In the genomic region with DNA sequence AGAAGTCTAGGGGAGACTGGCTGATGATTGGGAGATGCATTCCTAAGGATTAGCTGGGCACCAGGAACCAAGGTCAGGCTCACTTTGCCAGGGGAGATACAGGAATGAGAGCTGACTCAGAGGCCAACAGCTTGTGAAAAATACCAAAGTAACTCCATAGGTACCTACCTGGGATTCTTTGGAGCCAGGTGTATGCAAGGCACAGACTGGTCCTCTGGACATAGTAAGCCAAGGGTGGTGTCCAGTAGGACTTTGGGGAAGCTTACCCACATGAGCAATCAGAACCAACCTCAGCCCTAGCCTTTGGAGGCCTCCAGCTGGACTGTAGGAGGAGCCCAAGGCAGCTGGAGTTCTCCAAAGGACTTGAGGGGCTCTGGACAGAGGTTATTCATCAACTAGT, we compare ENCODE assay signal across 34 cellular contexts. TPM values are rescaled to one million over a fixed set of nuclear protein-coding genes. Genes with fewer than 3 reads are reported as not detected.
"Had no signal": no experiment of that assay in that cellular context is flagged by ENCODE, and none has a peak within 500 bp of the region (broad histone marks: within the 10 kb centered on the region; RNA-seq: fewer than 3 reads in every experiment).

No MANE protein-coding gene starts in this region.

- H3K4me3 Mint-ChIP-seq: activated B cell treated with CpG ODN at 0.5 μM for 24 hours; activated CD4-positive, alpha-beta memory T cell treated with anti-CD3 and anti-CD28 coated beads for 36 hours; activated CD4-positive, alpha-beta T cell treated with anti-CD3 and anti-CD28 coated beads, Interleukin-2, amount 10 ng/mL, durations not matched to agents 24 days and 14 days; activated CD8-positive, alpha-beta T cell treated with anti-CD3 and anti-CD28 coated beads for 36 hours; activated naive CD4-positive, alpha-beta T cell treated with anti-CD3 and anti-CD28 coated beads, Interleukin-2, amount 10 ng/mL, durations not matched to agents 7 days and 5 days; activated naive CD4-positive, alpha-beta T cell treated with anti-CD3 and anti-CD28 coated beads, Interleukin-2, amount 50 U/mL, for 24 hours; activated naive CD8-positive, alpha-beta T cell; activated naive CD8-positive, alpha-beta T cell treated with anti-CD3 and anti-CD28 coated beads, Interleukin-2, amount 10 ng/mL, durations not matched to agents 7 days and 5 days; activated naive CD8-positive, alpha-beta T cell treated with anti-CD3 and anti-CD28 coated beads, Interleukin-2, amount 50 U/mL, for 24 hours; activated T-cell treated with anti-CD3 and anti-CD28 coated beads, Interleukin-2, amount 50 U/mL, for 4 hours; activated T-cell treated with anti-CD3 and anti-CD28 coated beads, Interleukin-2, amount 50 U/mL, for 72 hours; activated T-helper 1 cell treated with anti-CD3 and anti-CD28 coated beads, Interleukin-12 subunit alpha, Interleukin-12 subunit beta, Interleukin-2, Interleukin-4 antibody, amounts not matched to agents 30 ng/mL and 10 ng/mL and 1 ng/mL, durations not matched to agents 14 hours and 24 hours and 36 hours; activated T-helper 17 cell treated with anti-CD3 and anti-CD28 coated beads, Interleukin-2, amount 50 U/mL, for 72 hours; brain; T-helper 1 cell treated with Interleukin-12 subunit alpha and Interleukin-12 subunit beta and Interleukin-4 antibody, amounts not matched to agents 30 μg/mL and 1 μg/mL, for 36 hours; T-helper 2 cell treated with Interferon-gamma antibody and Interleukin-4, amounts not matched to agents 5 μg/mL and 100 μg/mL, for 36 hours had no signal

- H3K27me3 Mint-ChIP-seq: activated B cell treated with CpG ODN at 0.5 μM for 24 hours; activated CD4-positive, alpha-beta memory T cell treated with anti-CD3 and anti-CD28 coated beads for 36 hours; activated naive CD4-positive, alpha-beta T cell treated with anti-CD3 and anti-CD28 coated beads, Interleukin-2, amount 50 U/mL, for 24 hours; activated naive CD8-positive, alpha-beta T cell; activated naive CD8-positive, alpha-beta T cell treated with anti-CD3 and anti-CD28 coated beads, Interleukin-2, amount 10 ng/mL, durations not matched to agents 7 days and 5 days; activated naive CD8-positive, alpha-beta T cell treated with anti-CD3 and anti-CD28 coated beads, Interleukin-2, amount 50 U/mL, for 24 hours; activated T-helper 17 cell treated with anti-CD3 and anti-CD28 coated beads, Interleukin-2, amount 50 U/mL, for 72 hours; brain had no signal

- H3K9me3 ChIP-seq: ascending aorta had no signal

- H3K36me3 ChIP-seq: ascending aorta, WERI-Rb-1 had no signal

- H3K36me3 Mint-ChIP-seq: activated CD4-positive, alpha-beta memory T cell treated with anti-CD3 and anti-CD28 coated beads for 36 hours; activated naive CD4-positive, alpha-beta T cell treated with anti-CD3 and anti-CD28 coated beads, Interleukin-2, amount 10 ng/mL, durations not matched to agents 7 days and 5 days; activated naive CD4-positive, alpha-beta T cell treated with anti-CD3 and anti-CD28 coated beads, Interleukin-2, amount 50 U/mL, for 24 hours; brain had no signal

- H3K9me3 Mint-ChIP-seq: activated CD4-positive, alpha-beta T cell treated with anti-CD3 and anti-CD28 coated beads, Interleukin-2, amount 10 ng/mL, durations not matched to agents 24 days and 14 days; activated naive CD4-positive, alpha-beta T cell treated with anti-CD3 and anti-CD28 coated beads, Interleukin-2, amount 10 ng/mL, durations not matched to agents 7 days and 5 days; activated naive CD4-positive, alpha-beta T cell treated with anti-CD3 and anti-CD28 coated beads, Interleukin-2, amount 50 U/mL, for 24 hours; activated T-helper 17 cell treated with anti-CD3 and anti-CD28 coated beads, Interleukin-2, amount 50 U/mL, for 72 hours; T-helper 2 cell treated with Interferon-gamma antibody and Interleukin-4, amounts not matched to agents 5 μg/mL and 100 μg/mL, for 36 hours had no signal

- H3K4me3 ChIP-seq: ascending aorta had no signal

- H3K27ac Mint-ChIP-seq: activated B cell treated with CpG ODN at 0.5 μM for 24 hours; activated CD4-positive, alpha-beta memory T cell treated with anti-CD3 and anti-CD28 coated beads for 36 hours; activated CD4-positive, alpha-beta T cell treated with anti-CD3 and anti-CD28 coated beads, Interleukin-2, amount 10 ng/mL, durations not matched to agents 24 days and 14 days; activated CD8-positive, alpha-beta T cell treated with anti-CD3 and anti-CD28 coated beads for 36 hours; activated naive CD4-positive, alpha-beta T cell treated with anti-CD3 and anti-CD28 coated beads, Interleukin-2, amount 10 ng/mL, durations not matched to agents 7 days and 5 days; activated naive CD4-positive, alpha-beta T cell treated with anti-CD3 and anti-CD28 coated beads, Interleukin-2, amount 50 U/mL, for 24 hours; activated naive CD8-positive, alpha-beta T cell; activated naive CD8-positive, alpha-beta T cell treated with anti-CD3 and anti-CD28 coated beads, Interleukin-2, amount 10 ng/mL, durations not matched to agents 7 days and 5 days; activated naive CD8-positive, alpha-beta T cell treated with anti-CD3 and anti-CD28 coated beads, Interleukin-2, amount 50 U/mL, for 24 hours; activated T-cell treated with anti-CD3 and anti-CD28 coated beads, Interleukin-2, amount 50 U/mL, for 72 hours; activated T-helper 1 cell treated with anti-CD3 and anti-CD28 coated beads, Interleukin-12 subunit alpha, Interleukin-12 subunit beta, Interleukin-2, Interleukin-4 antibody, amounts not matched to agents 30 ng/mL and 10 ng/mL and 1 ng/mL, durations not matched to agents 14 hours and 24 hours and 36 hours; activated T-helper 17 cell treated with anti-CD3 and anti-CD28 coated beads, Interleukin-2, amount 50 U/mL, for 72 hours; T-helper 1 cell treated with Interleukin-12 subunit alpha and Interleukin-12 subunit beta and Interleukin-4 antibody, amounts not matched to agents 30 μg/mL and 1 μg/mL, for 36 hours; T-helper 2 cell treated with Interferon-gamma antibody and Interleukin-4, amounts not matched to agents 5 μg/mL and 100 μg/mL, for 36 hours had no signal

- ATAC-seq: activated CD8-positive, alpha-beta T cell treated with anti-CD3 and anti-CD28 coated beads for 36 hours; activated naive CD8-positive, alpha-beta T cell treated with anti-CD3 and anti-CD28 coated beads, Interleukin-2, amount 50 U/mL, for 24 hours; activated T-cell treated with anti-CD3 and anti-CD28 coated beads, Interleukin-2, amount 50 U/mL, for 4 hours; activated T-cell treated with anti-CD3 and anti-CD28 coated beads, Interleukin-2, amount 50 U/mL, for 72 hours; activated T-helper 17 cell treated with anti-CD3 and anti-CD28 coated beads, Interleukin-2, amount 50 U/mL, for 72 hours had no signal

- DNase-seq: activated B cell treated with CpG ODN at 0.5 μM for 24 hours; activated CD4-positive, alpha-beta memory T cell treated with anti-CD3 and anti-CD28 coated beads for 36 hours; activated CD4-positive, alpha-beta T cell treated with anti-CD3 and anti-CD28 coated beads for 4 hours; activated CD4-positive, alpha-beta T cell treated with anti-CD3 and anti-CD28 coated beads, Interleukin-2, amount 10 ng/mL, durations not matched to agents 24 days and 14 days; activated CD4-positive, alpha-beta T cell treated with anti-CD3 and anti-CD28 coated beads, Interleukin-2, amount 50 U/mL, for 1 hour; activated CD4-positive, alpha-beta T cell treated with anti-CD3 and anti-CD28 coated beads, Interleukin-2, amount 50 U/mL, for 4 hours; activated CD4-positive, CD25-positive, alpha-beta regulatory T cell treated with anti-CD3 and anti-CD28 coated beads, Interleukin-2, amount 50 U/mL, for 72 hours; activated CD8-positive, alpha-beta memory T cell treated with anti-CD3 and anti-CD28 coated beads, Interleukin-2, amount 50 U/mL, for 4 hours; activated CD8-positive, alpha-beta T cell treated with anti-CD3 and anti-CD28 coated beads for 36 hours; activated effector memory CD4-positive, alpha-beta T cell treated with Interleukin-2 at 50 U/mL for 16 hours; activated gamma-delta T cell; activated naive CD4-positive, alpha-beta T cell treated with anti-CD3 and anti-CD28 coated beads, Interleukin-2, amount 10 ng/mL, durations not matched to agents 7 days and 5 days; activated naive CD4-positive, alpha-beta T cell treated with Interleukin-2 at 50 U/mL for 16 hours; activated naive CD8-positive, alpha-beta T cell treated with anti-CD3 and anti-CD28 coated beads, Interleukin-2, amount 10 ng/mL, durations not matched to agents 7 days and 5 days; activated naive CD8-positive, alpha-beta T cell treated with anti-CD3 and anti-CD28 coated beads, Interleukin-2, amount 50 U/mL, for 24 hours; activated T-cell treated with anti-CD3 and anti-CD28 coated beads for 4 hours; activated T-cell treated with anti-CD3 and anti-CD28 coated beads, Interleukin-2, amount 50 U/mL, for 1 hour; activated T-cell treated with anti-CD3 and anti-CD28 coated beads, Interleukin-2, amount 50 U/mL, for 4 hours; activated T-cell treated with anti-CD3 and anti-CD28 coated beads, Interleukin-2, amount 50 U/mL, for 72 hours; amygdala; anterior cingulate cortex; central memory CD4-positive, alpha-beta T cell; T-helper 1 cell; T-helper 2 cell; T-helper 9 cell; WERI-Rb-1 had no signal

- H3K27me3 ChIP-seq: ascending aorta had no signal

- H3K27ac ChIP-seq: ascending aorta, WERI-Rb-1 had no signal

- H3K4me1 Mint-ChIP-seq: activated CD4-positive, alpha-beta T cell treated with anti-CD3 and anti-CD28 coated beads, Interleukin-2, amount 10 ng/mL, durations not matched to agents 24 days and 14 days; activated naive CD4-positive, alpha-beta T cell treated with anti-CD3 and anti-CD28 coated beads, Interleukin-2, amount 10 ng/mL, durations not matched to agents 7 days and 5 days; activated naive CD4-positive, alpha-beta T cell treated with anti-CD3 and anti-CD28 coated beads, Interleukin-2, amount 50 U/mL, for 24 hours; activated naive CD8-positive, alpha-beta T cell treated with anti-CD3 and anti-CD28 coated beads, Interleukin-2, amount 10 ng/mL, durations not matched to agents 7 days and 5 days had no signal

RNA-seq across cellular contexts. Expression of a gene that starts 47.5 kb away (rescaled TPM):
- total RNA-seq: ascending aorta had no signal
